In genomic region chr2:9050122-9050809, GRCh38 we compare ENCODE assay signal across 24 cellular contexts.
"Had no signal": no experiment of that assay in that cellular context is flagged by ENCODE, and none has a peak within 500 bp of the region (broad histone marks: within the 10 kb centered on the region; RNA-seq: fewer than 3 reads in every experiment).

No MANE protein-coding gene starts in this region.

- H3K9me3 ChIP-seq: body of pancreas, prostate gland, stomach, testis had no signal

- H3K9me3 Mint-ChIP-seq: activated CD4-positive, alpha-beta memory T cell treated with anti-CD3 and anti-CD28 coated beads, Interleukin-2, amount 10 ng/mL, durations not matched to agents 7 days and 5 days; effector memory CD8-positive, alpha-beta T cell; neural progenitor cell; stimulated activated effector memory CD8-positive, alpha-beta T cell treated with anti-CD3 and anti-CD28 coated beads, Interleukin-12 subunit alpha, Interleukin-12 subunit beta, amount 100 ng/mL, for 72 hours; type B pancreatic cell had no signal

- H3K36me3 Mint-ChIP-seq: activated CD8-positive, alpha-beta memory T cell treated with anti-CD3 and anti-CD28 coated beads, Interleukin-2, amount 10 ng/mL, durations not matched to agents 7 days and 5 days; neural progenitor cell; stimulated activated effector memory CD8-positive, alpha-beta T cell treated with anti-CD3 and anti-CD28 coated beads, Interleukin-12 subunit alpha, Interleukin-12 subunit beta, amount 100 ng/mL, for 72 hours; type B pancreatic cell; WTC11 had no signal

- H3K4me3 ChIP-seq: body of pancreas, lung, neural progenitor cell, prostate gland, stomach, testis had no signal

- DNase-seq: activated CD4-positive, alpha-beta memory T cell treated with anti-CD3 and anti-CD28 coated beads, Interleukin-2, amount 10 ng/mL, durations not matched to agents 7 days and 5 days; activated CD4-positive, alpha-beta T cell treated with anti-CD3 and anti-CD28 coated beads for 4 hours; activated CD8-positive, alpha-beta memory T cell treated with anti-CD3 and anti-CD28 coated beads, Interleukin-2, amount 10 ng/mL, durations not matched to agents 7 days and 5 days; amygdala; body of pancreas; caudate nucleus; effector memory CD8-positive, alpha-beta T cell; foreskin fibroblast; midbrain; right cardiac atrium; small intestine; stimulated activated CD4-positive, alpha-beta T cell treated with anti-CD3 and anti-CD28 coated beads, Interleukin-4, amount 100 ng/mL, for 1 hour; stomach; testis had no signal

- H3K4me3 Mint-ChIP-seq: activated CD4-positive, alpha-beta memory T cell treated with anti-CD3 and anti-CD28 coated beads, Interleukin-2, amount 10 ng/mL, durations not matched to agents 7 days and 5 days; activated CD8-positive, alpha-beta memory T cell treated with anti-CD3 and anti-CD28 coated beads, Interleukin-2, amount 10 ng/mL, durations not matched to agents 7 days and 5 days; activated naive CD8-positive, alpha-beta T cell; effector memory CD8-positive, alpha-beta T cell; neural progenitor cell; stimulated activated effector memory CD8-positive, alpha-beta T cell treated with anti-CD3 and anti-CD28 coated beads, Interleukin-12 subunit alpha, Interleukin-12 subunit beta, amount 100 ng/mL, for 72 hours; T-helper 2 cell treated with Interferon-gamma antibody and Interleukin-4, amounts not matched to agents 5 μg/mL and 100 μg/mL, for 36 hours; type B pancreatic cell; WTC11 had no signal

- H3K4me1 ChIP-seq: body of pancreas, neural progenitor cell, prostate gland, stomach, testis had no signal

- H3K27ac Mint-ChIP-seq: activated CD4-positive, alpha-beta memory T cell treated with anti-CD3 and anti-CD28 coated beads, Interleukin-2, amount 10 ng/mL, durations not matched to agents 7 days and 5 days; activated CD8-positive, alpha-beta memory T cell treated with anti-CD3 and anti-CD28 coated beads, Interleukin-2, amount 10 ng/mL, durations not matched to agents 7 days and 5 days; activated naive CD8-positive, alpha-beta T cell; effector memory CD8-positive, alpha-beta T cell; neural progenitor cell; stimulated activated effector memory CD8-positive, alpha-beta T cell treated with anti-CD3 and anti-CD28 coated beads, Interleukin-12 subunit alpha, Interleukin-12 subunit beta, amount 100 ng/mL, for 72 hours; T-helper 2 cell treated with Interferon-gamma antibody and Interleukin-4, amounts not matched to agents 5 μg/mL and 100 μg/mL, for 36 hours; type B pancreatic cell; WTC11 had no signal

- ATAC-seq: activated CD8-positive, alpha-beta memory T cell treated with anti-CD3 and anti-CD28 coated beads, Interleukin-2, amount 10 ng/mL, durations not matched to agents 7 days and 5 days; body of pancreas; effector memory CD8-positive, alpha-beta T cell; left lobe of liver; right cardiac atrium; stimulated activated effector memory CD8-positive, alpha-beta T cell treated with anti-CD3 and anti-CD28 coated beads, Interleukin-12 subunit alpha, Interleukin-12 subunit beta, amount 100 ng/mL, for 72 hours; WTC11 had no signal

- FAIRE-seq: small intestine, TTC549 had no signal

- H2AFZ ChIP-seq: neural progenitor cell had no signal

- H3K27ac ChIP-seq: body of pancreas, neural progenitor cell, prostate gland, stomach, testis had no signal

- H3K9ac ChIP-seq: neural progenitor cell had no signal

- H3K36me3 ChIP-seq: neural progenitor cell, prostate gland, stomach had no signal

- H3K4me2 ChIP-seq: neural progenitor cell had no signal

- H3K4me1 Mint-ChIP-seq: activated CD4-positive, alpha-beta memory T cell treated with anti-CD3 and anti-CD28 coated beads, Interleukin-2, amount 10 ng/mL, durations not matched to agents 7 days and 5 days; neural progenitor cell; stimulated activated effector memory CD8-positive, alpha-beta T cell treated with anti-CD3 and anti-CD28 coated beads, Interleukin-12 subunit alpha, Interleukin-12 subunit beta, amount 100 ng/mL, for 72 hours; WTC11 had no signal

- H3K27me3 ChIP-seq: body of pancreas, neural progenitor cell, stomach, testis had no signal
